ENCODE assay signal across 9 cellular contexts in the genomic region with DNA sequence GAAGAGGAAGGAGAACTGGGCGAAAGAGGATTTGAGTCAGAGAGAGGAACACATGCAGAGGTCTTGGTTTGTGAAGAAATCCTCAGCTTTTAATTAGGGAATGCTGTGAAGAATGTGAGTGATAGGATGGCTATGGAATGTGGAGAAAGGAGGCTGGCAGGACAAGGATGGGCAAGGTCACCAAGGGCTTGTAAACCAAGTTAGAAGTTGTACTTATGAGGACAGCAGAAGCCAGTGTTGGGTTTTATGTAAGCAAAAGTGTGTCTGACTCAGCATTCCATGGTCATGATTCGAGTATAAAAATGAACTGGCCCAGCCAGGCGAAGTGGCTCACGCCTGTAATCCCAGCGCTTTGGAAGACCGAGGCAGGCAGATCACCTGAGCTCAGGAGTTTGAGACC. TPM values are rescaled to one million over a fixed set of nuclear protein-coding genes. Genes with fewer than 3 reads are reported as not detected.
DNase-seq lines count a peak whose midpoint lies in the region; ATAC-seq lines count a peak whose summit lies in the region.
"Had no signal": no experiment of that assay in that cellular context is flagged by ENCODE, and none has a peak within 500 bp of the region (broad histone marks: within the 10 kb centered on the region; RNA-seq: fewer than 3 reads in every experiment).

No MANE protein-coding gene starts in this region.

- WGBS in trophoblast cell (ENCODE audit: extremely low coverage, insufficient coverage, insufficient read length), result no CpG with 5 or more reads among the region's 6 CpGs

- H2BK5ac ChIP-seq in trophoblast cell (ENCODE audit: low read depth, low read length, poor library complexity), result no peak overlapping the region

- no peak overlapping the region for H3K23ac ChIP-seq in trophoblast cell (ENCODE audit: low read length)

- no peaks in the 10 kb centered on the region for H3K27me3 ChIP-seq in trophoblast cell (ENCODE audit: insufficient read depth, low read length)

- H3K4me2 ChIP-seq in trophoblast cell (ENCODE audit: low read length), result no peak overlapping the region

- no peak overlapping the region for H4K91ac ChIP-seq in trophoblast cell (ENCODE audit: low read depth, low read length)

- no peak overlapping the region for H2AFZ ChIP-seq in trophoblast cell (ENCODE audit: insufficient read depth, low read length, poor library complexity)

- no peak overlapping the region for H4K12ac ChIP-seq in trophoblast cell (ENCODE audit: low read depth, low read length)

- no peak overlapping the region for H3K9ac ChIP-seq in trophoblast cell (ENCODE audit: low read length)

- ATAC-seq in HG02759 (IDR thresholded peaks at IDR 0.05; ENCODE audit: unreplicated experiment), result no peak
- no peak for ATAC-seq in HG03045 (IDR thresholded peaks at IDR 0.05; ENCODE audit: unreplicated experiment)
- no peak for ATAC-seq in GM19351 (IDR thresholded peaks at IDR 0.05; ENCODE audit: unreplicated experiment)

- H3K4me1 ChIP-seq in trophoblast cell (ENCODE audit: control insufficient read depth in 1 of 2, insufficient read depth in 2 of 2, low read length in 2 of 2), result peaks cover 14 to 19% of the 10 kb centered on the region in 2 experiments

- peak overlapping the region; percentile 45 for H3K27ac ChIP-seq in trophoblast cell (ENCODE audit: low read depth, low read length)

- H3K79me2 ChIP-seq in trophoblast cell (ENCODE audit: control insufficient read depth, insufficient read depth, low read length, poor library complexity), result no peaks in the 10 kb centered on the region

- peaks cover under 1% of the 10 kb centered on the region for H3K9me3 ChIP-seq in trophoblast cell (ENCODE audit: insufficient read depth, low read depth, low read length)

- peak; percentile 100 for DNase-seq in EL
- peak; percentile 49 for DNase-seq in RKO (ENCODE audit: low spot score)
- peak; percentile 99 for DNase-seq in fibroblast of gingiva (ENCODE audit: low read depth)
- DNase-seq in trophoblast cell, result peak; percentile 63 to 75
- DNase-seq in COLO668 (lab: John Stamatoyannopoulos, UW; ENCODE audit: unreplicated experiment), result no peak
- DNase-seq: activated CD8-positive, alpha-beta T cell treated with anti-CD3 and anti-CD28 coated beads for 36 hours had no signal

- no peak overlapping the region for H3K18ac ChIP-seq in trophoblast cell (ENCODE audit: low read length)

- no peak overlapping the region for H2AK5ac ChIP-seq in trophoblast cell (ENCODE audit: low read length)

- H3K4ac ChIP-seq in trophoblast cell (ENCODE audit: low read depth, low read length), result no peak overlapping the region

- H3K79me1 ChIP-seq in trophoblast cell (ENCODE audit: low read length), result peaks cover 3% of the 10 kb centered on the region

- H4K8ac ChIP-seq in trophoblast cell (ENCODE audit: low read depth, low read length), result no peak overlapping the region

- H2BK120ac ChIP-seq in trophoblast cell (ENCODE audit: insufficient read depth, low read length, poor library complexity), result no peak overlapping the region

- no peak overlapping the region for H2BK12ac ChIP-seq in trophoblast cell (ENCODE audit: low read length)

- no peak overlapping the region for H3K4me3 ChIP-seq in trophoblast cell (ENCODE audit: low read depth, low read length)

- H3K36me3 ChIP-seq in trophoblast cell (ENCODE audit: control insufficient read depth in 1 of 2, insufficient read depth in 2 of 2, low read length in 2 of 2), result peaks cover 0 to under 1% of the 10 kb centered on the region in 2 experiments

- H3K14ac ChIP-seq in trophoblast cell (ENCODE audit: low read length), result peak overlapping the region; percentile 19

RNA-seq across cellular contexts. Expression of a gene that starts 59.9 kb away (rescaled TPM):
- polyA plus RNA-seq in trophoblast cell (2013), result 0.10 and 0.23 TPM in 2 replicates
